8 cellular contexts compared by ENCODE assay signal in genomic region chr9:33162721-33163311, GRCh38.
A peak's percentile ranks its signal among the peaks of the same experiment; 100 is the strongest.
DNase-seq lines count a peak whose midpoint lies in the region; ATAC-seq and TF ChIP-seq lines count a peak whose summit lies in the region.

No MANE protein-coding gene starts in this region.

- peaks cover 0 to 3% of the 10 kb centered on the region in 2 donors for H3K27me3 ChIP-seq in mucosa of rectum (ENCODE audit: control insufficient read depth in 2 of 2, insufficient read depth in 2 of 2, low read length in 2 of 2)

- DNase-seq in GM12865 (ENCODE audit: low read depth) (no peak), cardiac fibroblast (ENCODE audit: low read depth in 2 of 2) (peak; percentile 93 to 96), hypothalamus (lab: John Stamatoyannopoulos, UW) (no peak), 8988T (no peak)

- H3K36me3 ChIP-seq in mucosa of rectum (ENCODE audit: control insufficient read depth in 2 of 2, insufficient read depth in 2 of 2, low read length in 2 of 2) = no peaks in the 10 kb centered on the region

- TF ChIP-seq CTCF in 22Rv1 (IDR thresholded peaks at IDR 0.05) (no peak), GM12865 (IDR thresholded peaks at IDR 0.05; ENCODE audit: insufficient read depth, low read depth, low read length, missing control alignments) (no peak), cardiac fibroblast (IDR thresholded peaks at IDR 0.05; ENCODE audit: low read depth, low read length) (no peak)

- ATAC-seq in GM19351 (IDR thresholded peaks at IDR 0.05; ENCODE audit: unreplicated experiment) (no peak), GM21825 (IDR thresholded peaks at IDR 0.05; ENCODE audit: unreplicated experiment) (no peak)

- H3K9me3 ChIP-seq in mucosa of rectum (ENCODE audit: control insufficient read depth in 2 of 2, low read length in 2 of 2) = no peaks in the 10 kb centered on the region

- peak overlapping the region; percentile 94 for H3K27ac ChIP-seq in 22Rv1
- peak overlapping the region; percentile 93 to 97 for H3K27ac ChIP-seq in mucosa of rectum (ENCODE audit: low read depth in 2 of 2, low read length in 2 of 2)

- H3K9ac ChIP-seq in mucosa of rectum (ENCODE audit: low read depth in 1 of 2, low read length in 2 of 2) = peak overlapping the region in 1 of 2 donors; percentile 66

- H3K4me1 ChIP-seq in mucosa of rectum (ENCODE audit: control insufficient read depth in 2 of 2, insufficient read depth in 2 of 2, low read length in 2 of 2) = peaks cover 80 to 82% of the 10 kb centered on the region in 2 donors

- H3K4me3 ChIP-seq in GM12865 (ENCODE audit: low read depth, low read length) = peak overlapping the region; percentile 75
- peak overlapping the region; percentile 97 for H3K4me3 ChIP-seq in cardiac fibroblast (replicated peaks in 1 of 2; ENCODE audit: low read depth in 2 of 2, low read length in 2 of 2)
- H3K4me3 ChIP-seq in mucosa of rectum (ENCODE audit: low read length in 2 of 2) = peak overlapping the region; percentile 40 to 61

Comparison
In these comparisons a context has a peak if more than half of its experiments do, and no peak if none do; other contexts are left out.
1. DNase-seq: peak in cardiac fibroblast (2 of 2); none in GM12865 (single experiment), hypothalamus (0 of 51) and 8988T (single experiment).
2. Peak in every context shown above with its lines, with median percentiles within 50 percentile points of each other: H3K4me3 ChIP-seq.